ENCODE assay signal across 11 cellular contexts in genomic region chr4:29085748-29086147, GRCh38.
"Had no signal": no experiment of that assay in that cellular context is flagged by ENCODE, and none has a peak within 500 bp of the region (broad histone marks: within the 10 kb centered on the region; RNA-seq: fewer than 3 reads in every experiment).

No MANE protein-coding gene starts in this region.

- FAIRE-seq: H1, H54 had no signal

- H3K9me3 ChIP-seq: HAP-1 had no signal

- H3K36me3 ChIP-seq: HAP-1 had no signal

- H3K4me1 Mint-ChIP-seq: GM23338, H9 had no signal

- H3K4me2 ChIP-seq: GM23338 had no signal

- ATAC-seq: GM23338, HCT116 had no signal

- H3K27ac ChIP-seq: GM23248 had no signal

- H2AFZ ChIP-seq: GM23248, GM23338 had no signal

- DNase-seq: GM23248, GOT3, H7, H9, HCEC 1CT, HFFc6 had no signal

- H3K27ac Mint-ChIP-seq: GM23338, H9, HFFc6 had no signal

- H3K4me3 Mint-ChIP-seq: GM23338, H9, HFFc6 had no signal

- H3K9me3 Mint-ChIP-seq: GM23338, H9, HFFc6 had no signal

- H3K4me3 ChIP-seq: GM23248, GM23338, HAP-1 had no signal

- H3K4me1 ChIP-seq: HAP-1 had no signal

- H3K9ac ChIP-seq: GM23248 had no signal
